1 cellular context compared by ENCODE assay signal in the genomic region with DNA sequence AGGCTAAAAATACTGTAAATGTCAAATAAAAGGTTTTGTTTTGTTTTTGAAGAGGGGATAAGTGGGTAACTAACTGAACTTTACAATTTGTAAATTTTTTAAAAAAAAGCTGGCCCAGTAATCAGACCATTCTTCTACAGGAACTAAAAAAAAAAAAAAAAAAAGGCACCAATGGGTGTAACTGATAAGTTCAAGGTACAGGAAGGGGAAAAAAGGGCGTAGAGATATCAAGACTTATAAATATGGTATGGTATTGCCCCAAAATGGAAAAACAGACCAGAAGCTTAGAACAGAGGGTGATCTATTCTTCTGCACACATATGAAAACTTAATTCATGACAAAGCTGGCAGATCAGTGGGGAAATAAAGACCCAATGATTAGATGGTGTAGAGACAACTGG.
A peak's percentile ranks its signal among the peaks of the same experiment; 100 is the strongest.
TF ChIP-seq lines count a peak whose summit lies in the region.

No MANE protein-coding gene starts in this region.

TF ChIP-seq in K562, 482 proteins besides CTCF, POLR2A, EP300 and RAD21:
- TF ChIP-seq EHMT2 (IDR thresholded peaks at IDR 0.05) (no peak), CBFA2T3 (IDR thresholded peaks at IDR 0.05) (peak; percentile 60), ARID1B (IDR thresholded peaks at IDR 0.05) (peak; percentile 56), EGR1 (conservative IDR thresholded peaks at IDR 0.05) (no peak), ZNF445 (CRISPR knock-in tag; IDR thresholded peaks at IDR 0.05; ENCODE audit: low read depth) (no peak), ZZZ3 (IDR thresholded peaks at IDR 0.05) (no peak), NELFE (IDR thresholded peaks at IDR 0.05; ENCODE audit: insufficient read depth, insufficient read length) (no peak), SMARCA4 (IDR thresholded peaks at IDR 0.05) (0 out of 2 replicates have a peak, but pooled peaks have one; percentile 28), ZNF384 (IDR thresholded peaks at IDR 0.05; ENCODE audit: low read depth, low read length) (peak; percentile 94), MAFF (IDR thresholded peaks at IDR 0.05; ENCODE audit: low read length) (no peak), TCF3 (CRISPR knock-in tag; IDR thresholded peaks at IDR 0.05) (peak; percentile 26; the same call in 1 of the 2 replicates), FOXM1 (IDR thresholded peaks at IDR 0.05; ENCODE audit: low read depth) (peak; percentile 12; the same call in 1 of the 2 replicates), FOXM1 (CRISPR knock-in tag; IDR thresholded peaks at IDR 0.05; ENCODE audit: low read depth) (no peak), DPF2 (IDR thresholded peaks at IDR 0.05) (peak; percentile 52; the same call in 1 of the 2 replicates)
- TF ChIP-seq, protein P1, sequence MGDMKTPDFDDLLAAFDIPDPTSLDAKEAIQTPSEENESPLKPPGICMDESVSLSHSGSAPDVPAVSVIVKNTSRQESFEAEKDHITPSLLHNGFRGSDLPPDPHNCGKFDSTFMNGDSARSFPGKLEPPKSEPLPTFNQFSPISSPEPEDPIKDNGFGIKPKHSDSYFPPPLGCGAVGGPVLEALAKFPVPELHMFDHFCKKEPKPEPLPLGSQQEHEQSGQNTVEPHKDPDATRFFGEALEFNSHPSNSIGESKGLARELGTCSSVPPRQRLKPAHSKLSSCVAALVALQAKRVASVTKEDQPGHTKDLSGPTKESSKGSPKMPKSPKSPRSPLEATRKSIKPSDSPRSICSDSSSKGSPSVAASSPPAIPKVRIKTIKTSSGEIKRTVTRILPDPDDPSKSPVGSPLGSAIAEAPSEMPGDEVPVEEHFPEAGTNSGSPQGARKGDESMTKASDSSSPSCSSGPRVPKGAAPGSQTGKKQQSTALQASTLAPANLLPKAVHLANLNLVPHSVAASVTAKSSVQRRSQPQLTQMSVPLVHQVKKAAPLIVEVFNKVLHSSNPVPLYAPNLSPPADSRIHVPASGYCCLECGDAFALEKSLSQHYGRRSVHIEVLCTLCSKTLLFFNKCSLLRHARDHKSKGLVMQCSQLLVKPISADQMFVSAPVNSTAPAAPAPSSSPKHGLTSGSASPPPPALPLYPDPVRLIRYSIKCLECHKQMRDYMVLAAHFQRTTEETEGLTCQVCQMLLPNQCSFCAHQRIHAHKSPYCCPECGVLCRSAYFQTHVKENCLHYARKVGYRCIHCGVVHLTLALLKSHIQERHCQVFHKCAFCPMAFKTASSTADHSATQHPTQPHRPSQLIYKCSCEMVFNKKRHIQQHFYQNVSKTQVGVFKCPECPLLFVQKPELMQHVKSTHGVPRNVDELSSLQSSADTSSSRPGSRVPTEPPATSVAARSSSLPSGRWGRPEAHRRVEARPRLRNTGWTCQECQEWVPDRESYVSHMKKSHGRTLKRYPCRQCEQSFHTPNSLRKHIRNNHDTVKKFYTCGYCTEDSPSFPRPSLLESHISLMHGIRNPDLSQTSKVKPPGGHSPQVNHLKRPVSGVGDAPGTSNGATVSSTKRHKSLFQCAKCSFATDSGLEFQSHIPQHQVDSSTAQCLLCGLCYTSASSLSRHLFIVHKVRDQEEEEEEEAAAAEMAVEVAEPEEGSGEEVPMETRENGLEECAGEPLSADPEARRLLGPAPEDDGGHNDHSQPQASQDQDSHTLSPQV (IDR thresholded peaks at IDR 0.05), result 0 out of 2 replicates have a peak, but pooled peaks have one; percentile 46
- TF ChIP-seq, protein P2, sequence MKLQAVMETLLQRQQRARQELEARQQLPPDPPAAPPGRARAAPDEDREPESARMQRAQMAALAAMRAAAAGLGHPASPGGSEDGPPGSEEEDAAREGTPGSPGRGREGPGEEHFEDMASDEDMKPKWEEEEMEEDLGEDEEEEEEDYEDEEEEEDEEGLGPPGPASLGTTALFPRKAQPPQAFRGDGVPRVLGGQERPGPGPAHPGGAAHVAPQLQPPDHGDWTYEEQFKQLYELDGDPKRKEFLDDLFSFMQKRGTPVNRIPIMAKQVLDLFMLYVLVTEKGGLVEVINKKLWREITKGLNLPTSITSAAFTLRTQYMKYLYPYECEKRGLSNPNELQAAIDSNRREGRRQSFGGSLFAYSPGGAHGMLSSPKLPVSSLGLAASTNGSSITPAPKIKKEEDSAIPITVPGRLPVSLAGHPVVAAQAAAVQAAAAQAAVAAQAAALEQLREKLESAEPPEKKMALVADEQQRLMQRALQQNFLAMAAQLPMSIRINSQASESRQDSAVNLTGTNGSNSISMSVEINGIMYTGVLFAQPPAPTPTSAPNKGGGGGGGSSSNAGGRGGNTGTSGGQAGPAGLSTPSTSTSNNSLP (IDR thresholded peaks at IDR 0.05; ENCODE audit: borderline replicate concordance, low read depth, low read length), result peak; percentile 85; the same call in 1 of the 2 replicates
